ENCODE assay signal across 8 cellular contexts in genomic region chr2:99335911-99336779, GRCh38. TPM values are rescaled to one million over a fixed set of nuclear protein-coding genes. Genes with fewer than 3 reads are reported as not detected.
A peak's percentile ranks its signal among the peaks of the same experiment; 100 is the strongest.
DNase-seq lines count a peak whose midpoint lies in the region; ATAC-seq, FAIRE-seq and TF ChIP-seq lines count a peak whose summit lies in the region.

TSS of gene TXNDC9 (minus strand) at chr2:99336333. CDS start at chr2:99333210, 3,123 bp downstream.

- peaks cover 0 to 23% of the 10 kb centered on the region in 2 donors for H3K36me3 ChIP-seq in psoas muscle (ENCODE audit: insufficient read depth in 1 of 2, low read depth in 1 of 2)

- H3K27ac ChIP-seq in psoas muscle, result peak within 1 kb of the TSS; percentile 97

- peak; percentile 78 for ATAC-seq in GM18498 (IDR thresholded peaks at IDR 0.05; ENCODE audit: unreplicated experiment)
- ATAC-seq in HG02885 (IDR thresholded peaks at IDR 0.05; ENCODE audit: poor library complexity, unreplicated experiment), result peak; percentile 76
- ATAC-seq in left ventricle myocardium superior, result peak; percentile 93
- peak; percentile 91 to 94 (median 92) for ATAC-seq in psoas muscle

- peak; percentile 99 for DNase-seq in NCI-H1694 (lab: John Stamatoyannopoulos, UW)
- DNase-seq in amygdala (lab: John Stamatoyannopoulos, UW), result peak; percentile 84 to 99 (median 97)
- peak; percentile 98 for DNase-seq in left ventricle myocardium superior
- peak; percentile 98 to 99 for DNase-seq in psoas muscle
- peak; percentile 100 for DNase-seq in urothelium cell line (ENCODE audit: low spot score)

- no peaks in the 10 kb centered on the region for H3K27me3 ChIP-seq in psoas muscle (ENCODE audit: insufficient read depth in 3 of 3, low read length in 2 of 3)

- no peak for TF ChIP-seq CTCF in psoas muscle (IDR thresholded peaks at IDR 0.05)

- FAIRE-seq in urothelium cell line (lab: Jason Lieb, UNC), result peak; percentile 91

- H3K9me3 ChIP-seq in psoas muscle, result no peaks in the 10 kb centered on the region

- intact Hi-C loops in T-helper 1 cell treated with Interleukin-12 subunit alpha and Interleukin-12 subunit beta and Interleukin-4 antibody, amounts not matched to agents 30 ng/mL and 1 ng/mL, for 36 hours (cut with micrococcal nuclease), result loop anchor here (1.0 to 10.0 kb wide), 14 partner anchors 154 to 1917 kb away; partner anchors contain the start of genes C2orf15, CNOT11, COX5B and INPP4A
- intact Hi-C loops in left ventricle myocardium superior (cut with micrococcal nuclease) (no loop called here), psoas muscle (cut with DNase I) (loop anchor here (1.0 to 10.0 kb wide), 4 partner anchors 151 to 156 kb away; partner anchors contain the start of genes MITD1 (in 2 of the 2), MRPL30 (in 2 of the 2) and REV1 (in 2 of the 2))

- 0 to 1% (median 0%) methylated on average over 57 to 59 of the region's 59 CpGs for WGBS in psoas muscle, 3 donors

- peak within 1 kb of the TSS; percentile 95 for H3K4me3 ChIP-seq in psoas muscle

- peaks cover 46% of the 10 kb centered on the region for H3K4me1 ChIP-seq in psoas muscle

RNA-seq across cellular contexts. Expression of gene TXNDC9, which starts in this region (rescaled TPM):
- total RNA-seq in T-helper 1 cell treated with Interleukin-12 subunit alpha and Interleukin-12 subunit beta and Interleukin-4 antibody, amounts not matched to agents 30 ng/mL and 1 ng/mL, for 36 hours, result 33.2 and 37.7 TPM in 2 replicates
- total RNA-seq in left ventricle myocardium superior, result 20.8 TPM
- total RNA-seq in psoas muscle, result 10 to 100 TPM; 13.0 to 20.3 (median 17.2) TPM
- polyA plus RNA-seq in psoas muscle, result 10 to 100 TPM; 21.6 to 32.1 (median 28.8) TPM

Comparison
In these comparisons a context has a peak if more than half of its experiments do, and no peak if none do; other contexts are left out.
1. Peak in every context shown above with its lines: DNase-seq, ATAC-seq, H3K4me3 ChIP-seq and H3K27ac ChIP-seq.